Comparison of ENCODE assay signal across 8 cellular contexts in genomic region chr11:67420147-67420645, GRCh38. TPM values are rescaled to one million over a fixed set of nuclear protein-coding genes. Genes with fewer than 3 reads are reported as not detected.
DNase-seq lines count a peak whose midpoint lies in the region; ATAC-seq, FAIRE-seq and TF ChIP-seq lines count a peak whose summit lies in the region.

No MANE protein-coding gene starts in this region.

- peak overlapping the region; percentile 79 for H3K27ac ChIP-seq in CD4-positive, alpha-beta T cell (ENCODE audit: low read depth, low read length)
- no peak overlapping the region for H3K27ac ChIP-seq in OCI-LY7 (ENCODE audit: low read depth, low read length, poor library complexity, severe bottlenecking)
- H3K27ac ChIP-seq in H1 (ENCODE audit: low read depth, low read length) = no peak overlapping the region

- H3K4me3 Mint-ChIP-seq in CD4-positive, alpha-beta T cell = peak overlapping the region; percentile 90

- CTCF ChIA-PET in CD4-positive, alpha-beta T cell (lab: Charles Lee) = interaction anchor here (1.2 to 6.0 kb wide), 5 partner anchors 13 to 69 kb away, joined by 3 to 46 read pairs (median 4); partner anchors contain the start of genes PPP1CA, PTPRCAP and TBC1D10C
- CTCF ChIA-PET in OCI-LY7 (lab: Charles Lee; ENCODE audit: unreplicated experiment) = interaction anchor here (0.6 kb wide), 2 partner anchors 13 to 210 kb away, joined by 3 read pairs; no protein-coding TSS in a partner anchor
- CTCF ChIA-PET in H1 (lab: Charles Lee; ENCODE audit: partially characterized antibody) = interaction anchor here (0.6 to 2.4 kb wide), 5 partner anchors 13 to 388 kb away, joined by 3 to 13 read pairs (median 3); partner anchors contain the start of genes PPP1CA and TBC1D10C

- H3K36me3 ChIP-seq in OCI-LY7 (ENCODE audit: insufficient read depth, low read length) (no peaks in the 10 kb centered on the region), H1 (ENCODE audit: control insufficient read depth in 2 of 4, insufficient read depth in 4 of 4, low read length in 3 of 4) (no peaks in the 10 kb centered on the region)

- TF ChIP-seq CTCF in CD4-positive, alpha-beta T cell (IDR thresholded peaks at IDR 0.05) = no peak
- TF ChIP-seq CTCF in OCI-LY7 (conservative IDR thresholded peaks at IDR 0.05; ENCODE audit: low read length) (no peak), H1 (IDR thresholded peaks at IDR 0.05; ENCODE audit: control extremely low read depth in 1 of 3, insufficient read depth in 1 of 3, low read depth in 1 of 3, low read length in 3 of 3) (no peak), omental fat pad (IDR thresholded peaks at IDR 0.05) (no peak)

- no peak overlapping the region for H2AFZ ChIP-seq in OCI-LY7 (ENCODE audit: low read length)
- no peak overlapping the region for H2AFZ ChIP-seq in H1 (ENCODE audit: low read length)

- H4K8ac ChIP-seq in H1 (ENCODE audit: extremely low read depth, insufficient read depth, low read length) = peak overlapping the region; percentile 3; the same call in 1 of the 2 replicates

- H3K9me3 ChIP-seq in CD4-positive, alpha-beta T cell (ENCODE audit: control insufficient read depth, low read length) = no peaks in the 10 kb centered on the region
- H3K9me3 ChIP-seq in OCI-LY7 (ENCODE audit: low read length) = no peaks in the 10 kb centered on the region
- no peaks in the 10 kb centered on the region for H3K9me3 ChIP-seq in H1 (ENCODE audit: insufficient read depth in 2 of 2, low read depth in 1 of 2, low read length in 1 of 2)

- H3K4me1 Mint-ChIP-seq in CD4-positive, alpha-beta T cell (ENCODE audit: low read depth) = peaks cover 58% of the 10 kb centered on the region

- no peak for FAIRE-seq in H1 (lab: Jason Lieb, UNC)

- H2BK5ac ChIP-seq in H1 (ENCODE audit: low read depth, low read length) = no peak overlapping the region

- no peak for TF ChIP-seq RAD21 in H1 (IDR thresholded peaks at IDR 0.05 in 1 of 2, conservative IDR thresholded peaks at IDR 0.05 in 1 of 2; ENCODE audit: low read depth in 2 of 2, low read length in 2 of 2)

- no peak overlapping the region for H3K14ac ChIP-seq in H1 (ENCODE audit: insufficient read length)

- H3K4me1 ChIP-seq in OCI-LY7 (ENCODE audit: insufficient read depth, low read length, poor library complexity, severe bottlenecking) (peaks cover 50% of the 10 kb centered on the region), H1 (replicated peaks in 1 of 4; ENCODE audit: control insufficient read depth in 3 of 4, insufficient read depth in 4 of 4, low read length in 3 of 4) (peaks cover 4 to 15% (median 10%) of the 10 kb centered on the region in 4 experiments)

- WGBS in H1 (ENCODE audit: extremely low coverage in 1 of 2, insufficient coverage in 1 of 2, insufficient read length in 1 of 2, insufficient replicate concordance in 2 of 2, low coverage in 1 of 2, low lambda C conversion rate in 2 of 2, missing lambda C conversion rate in 1 of 2), 2 experiments = 57% methylated on average over 12 of the region's 15 CpGs; no CpG with 5 or more reads in 1 of the 2 experiments

- no peaks in the 10 kb centered on the region for H3K27me3 ChIP-seq in CD4-positive, alpha-beta T cell (ENCODE audit: control insufficient read depth, insufficient read depth, low read length)
- peaks cover 0 to 8% (median 5%) of the 10 kb centered on the region in 4 experiments; a peak in 4 of 7 replicates for H3K27me3 ChIP-seq in H1 (replicated peaks in 1 of 4; ENCODE audit: control insufficient read depth in 3 of 4, extremely low read depth in 1 of 4, insufficient read depth in 3 of 4, low read length in 3 of 4)

- no peaks in the 10 kb centered on the region for H4K20me1 ChIP-seq in OCI-LY7 (ENCODE audit: insufficient read depth, low read length)
- H4K20me1 ChIP-seq in H1 (replicated peaks in 1 of 2; ENCODE audit: control insufficient read depth in 1 of 2, insufficient read depth in 2 of 2, low read length in 2 of 2) = peaks cover 0 to 3% of the 10 kb centered on the region in 2 experiments

- no peaks in the 10 kb centered on the region for H3K27me3 Mint-ChIP-seq in CD4-positive, alpha-beta T cell

- ATAC-seq in CD4-positive, alpha-beta T cell (ENCODE audit: poor library complexity) = no peak
- ATAC-seq in omental fat pad (ENCODE audit: low FRiP score) = peak; percentile 8
- ATAC-seq in HG03159 (IDR thresholded peaks at IDR 0.05; ENCODE audit: unreplicated experiment) = no peak
- ATAC-seq in GM21390 (IDR thresholded peaks at IDR 0.05; ENCODE audit: unreplicated experiment) = no peak

- H2BK15ac ChIP-seq in H1 (ENCODE audit: low read length) = no peak overlapping the region

- peak overlapping the region in 3 of 4 experiments; percentile 20 to 52 (median 47); a peak in 3 of 7 replicates for H3K9ac ChIP-seq in H1 (replicated peaks in 1 of 4; ENCODE audit: extremely low read depth in 1 of 4, low read depth in 3 of 4, low read length in 3 of 4)

- in situ Hi-C loops in ACHN (cut with HindIII; ENCODE audit: low pct_ligation_motif_present, low pct_unique_long_range_greater_than_20kb, low sequenced_read_pairs) = no loop called here

- TF ChIP-seq POLR2A in H1 (IDR thresholded peaks at IDR 0.05; ENCODE audit: control extremely low read depth in 1 of 2, low read depth in 2 of 2, low read length in 2 of 2) = no peak

- H3K18ac ChIP-seq in H1 (ENCODE audit: extremely low read depth, low read length) = peak overlapping the region; percentile 19; the same call in 1 of the 2 replicates

- H2AK5ac ChIP-seq in H1 (ENCODE audit: low read depth, low read length) = no peak overlapping the region

- H3K9me2 ChIP-seq in OCI-LY7 (ENCODE audit: insufficient read depth, low read length) = no peaks in the 10 kb centered on the region

- H2BK120ac ChIP-seq in H1 (replicated peaks; ENCODE audit: low read depth, low read length) = no peak overlapping the region

- TF ChIP-seq EP300 in H1 (IDR thresholded peaks at IDR 0.05; ENCODE audit: borderline replicate concordance in 1 of 2, low read depth in 2 of 2, low read length in 2 of 2) = no peak

- peaks cover 4% of the 10 kb centered on the region for H3K36me3 Mint-ChIP-seq in CD4-positive, alpha-beta T cell (ENCODE audit: low read depth)

- no peaks in the 10 kb centered on the region for H3K9me3 Mint-ChIP-seq in CD4-positive, alpha-beta T cell

- DNase-seq in CD4-positive, alpha-beta T cell = no peak
- no peak for DNase-seq in OCI-LY7 (ENCODE audit: low spot score)
- no peak for DNase-seq in H1 (ENCODE audit: low read depth in 1 of 2, low spot score in 2 of 2)
- DNase-seq in omental fat pad (ENCODE audit: low spot score) = no peak
- DNase-seq in ACHN = no peak
- DNase-seq in HPDE6-E6E7 (ENCODE audit: extremely low spot score) = no peak

- no peak overlapping the region for H2BK12ac ChIP-seq in H1 (ENCODE audit: low read depth, low read length)

- POLR2A ChIA-PET in CD4-positive, alpha-beta T cell (lab: Charles Lee) = interaction anchor here (0.9 to 12.5 kb wide), 11 partner anchors 9 to 180 kb away, joined by 3 to 411 read pairs (median 8); partner anchors contain the start of genes AIP, PPP1CA, PTPRCAP and RPS6KB2
- POLR2A ChIA-PET in OCI-LY7 (lab: Charles Lee) = interaction anchor here (0.6 to 2.1 kb wide), 4 partner anchors 13 to 27 kb away, joined by 4 to 15 read pairs (median 6); partner anchors contain the start of genes PPP1CA, PTPRCAP and TBC1D10C
- POLR2A ChIA-PET in H1 (lab: Charles Lee; ENCODE audit: partially characterized antibody) = interaction anchor here (0.9 to 10.2 kb wide), 10 partner anchors 8 to 75 kb away, joined by 3 to 104 read pairs (median 4); partner anchors contain the start of genes CORO1B, PPP1CA, PTPRCAP and RAD9A

- intact Hi-C loops in CD4-positive, alpha-beta T cell (cut with DNase I, micrococcal nuclease) = loop anchor here in 1 of 2 experiments (2.0 kb wide), 2 partner anchors 15 to 67 kb away; partner anchors contain the start of genes POLD4 and TBC1D10C
- intact Hi-C loops in OCI-LY7 (cut with micrococcal nuclease; ENCODE audit: unreplicated experiment) = loop anchor here (5.0 kb wide), 1 partner anchor 87 kb away; the partner anchor contains the start of genes CDK2AP2 and PITPNM1

- no TSS peak for BruUV-seq in OCI-LY7 (replicated peaks; lab: Mats Ljungman, UMichigan)

- H3K4me2 ChIP-seq in OCI-LY7 (ENCODE audit: low read length) (peak overlapping the region; percentile 79), H1 (ENCODE audit: insufficient read depth in 1 of 2, low read depth in 2 of 2, low read length in 2 of 2) (peak overlapping the region; percentile 57 to 83)

- no peak overlapping the region for H2BK20ac ChIP-seq in H1 (ENCODE audit: low read length)

- peak overlapping the region; percentile 68 for H3K4me3 ChIP-seq in OCI-LY7 (ENCODE audit: low read depth, low read length, poor library complexity, severe bottlenecking)
- H3K4me3 ChIP-seq in H1 (ENCODE audit: extremely low read depth in 1 of 4, insufficient read depth in 2 of 4, low read depth in 3 of 4, low read length in 4 of 4) = peak overlapping the region; percentile 32 to 64 (median 36); a peak in 6 of 8 replicates

- no peaks in the 10 kb centered on the region for H3K79me2 ChIP-seq in OCI-LY7 (ENCODE audit: insufficient read depth, low read depth, low read length)
- H3K79me2 ChIP-seq in H1 (ENCODE audit: control insufficient read depth in 1 of 2, insufficient read depth in 2 of 2, low read length in 2 of 2) = no peaks in the 10 kb centered on the region

- H4K5ac ChIP-seq in H1 (ENCODE audit: insufficient read length, low read depth, low read length) = no peak overlapping the region

- no peak overlapping the region for H3K23ac ChIP-seq in H1 (ENCODE audit: insufficient read length)

- peak overlapping the region; percentile 94 for H3K27ac Mint-ChIP-seq in CD4-positive, alpha-beta T cell

- H3K4ac ChIP-seq in H1 (replicated peaks; ENCODE audit: insufficient read length, low read depth, low read length) = no peak overlapping the region

- H3K79me1 ChIP-seq in H1 (ENCODE audit: low read depth, low read length) = no peaks in the 10 kb centered on the region

- peak overlapping the region; percentile 75 for H3K56ac ChIP-seq in H1 (replicated peaks; ENCODE audit: insufficient read length, low read depth, low read length)

- peaks cover 11% of the 10 kb centered on the region; the same call in 1 of the 2 replicates for H3K23me2 ChIP-seq in H1 (ENCODE audit: low read depth, low read length)

- peak overlapping the region; percentile 65 for H4K91ac ChIP-seq in H1 (replicated peaks; ENCODE audit: insufficient read length, low read length)

RNA-seq across cellular contexts. Expression of gene CARNS1, which starts 4.7 kb away (rescaled TPM):
- total RNA-seq in CD4-positive, alpha-beta T cell = 1 to 10 TPM; 9.9 to 10.0 TPM
- 0.06 and 0.15 TPM in 2 replicates for total RNA-seq in OCI-LY7 (2014; rRNA removed; shearing (Covaris generic))
- total RNA-seq in OCI-LY7 (2022) = 0.21 and 0.41 TPM in 2 replicates
- total RNA-seq in H1 (2021; fragmentation: NEBNext Ultra II Directional; extraction: Animal tissue kit (Norgen Biotek cat#: 25700)) = 0.61 and 1.1 TPM in 2 replicates
- 0.82 and 0.96 TPM in 2 replicates for polyA plus RNA-seq in H1 (2011; rRNA removed)
- 1.1 TPM for polyA plus RNA-seq in H1 (2011; cell fraction: cytosol; rRNA removed)
- 5.7 TPM for polyA plus RNA-seq in H1 (2011; cell fraction: nucleus; rRNA removed)
- 0.72 to 2.2 TPM (median 1.1 TPM) in 4 replicates for polyA plus RNA-seq in H1 (2012, experiment 1 of 2)
- polyA plus RNA-seq in H1 (2012, experiment 2 of 2) = 0.47 TPM
- polyA plus RNA-seq in H1 (2013, experiment 1 of 2) = 0.51 TPM
- polyA plus RNA-seq in H1 (2013, experiment 2 of 2) = 0.31 TPM
- polyA minus RNA-seq in H1 (2011; rRNA and poly(A)+ RNA removed) = 0.47 and 0.54 TPM in 2 replicates
- 0.22 TPM for polyA minus RNA-seq in H1 (2011; cell fraction: cytosol; rRNA and poly(A)+ RNA removed)
- polyA minus RNA-seq in H1 (2011; cell fraction: nucleus; rRNA and poly(A)+ RNA removed) = 1.4 TPM
- total RNA-seq in omental fat pad = 10 to 100 TPM in 1 of 4 donors, 1 to 10 TPM in 2, under 1 TPM in 1; 0.47 to 42.6 (median 7.5) TPM

RNA-seq across cellular contexts. Expression of gene RPS6KB2, which starts 8.1 kb away (rescaled TPM):
- 10 to 100 TPM; 69.3 to 72.0 TPM for total RNA-seq in CD4-positive, alpha-beta T cell
- total RNA-seq in OCI-LY7 (2014; rRNA removed; shearing (Covaris generic)) = 51.1 and 69.4 TPM in 2 replicates
- total RNA-seq in OCI-LY7 (2022) (48.3 and 54.9 TPM in 2 replicates), omental fat pad (10 to 100 TPM; 27.4 to 45.0 (median 30.7) TPM)
- total RNA-seq in H1 (2021; fragmentation: NEBNext Ultra II Directional; extraction: Animal tissue kit (Norgen Biotek cat#: 25700)) = 41.0 and 43.9 TPM in 2 replicates
- 47.1 and 58.6 TPM in 2 replicates for polyA plus RNA-seq in H1 (2011; rRNA removed)
- polyA plus RNA-seq in H1 (2011; cell fraction: cytosol; rRNA removed) = 54.3 TPM
- polyA plus RNA-seq in H1 (2011; cell fraction: nucleus; rRNA removed) = 104 TPM
- 31.6 to 44.5 TPM (median 41.0 TPM) in 4 replicates for polyA plus RNA-seq in H1 (2012, experiment 1 of 2)
- 44.7 TPM for polyA plus RNA-seq in H1 (2012, experiment 2 of 2)
- polyA plus RNA-seq in H1 (2013, experiment 1 of 2) = 27.6 TPM
- 27.9 TPM for polyA plus RNA-seq in H1 (2013, experiment 2 of 2)
- polyA minus RNA-seq in H1 (2011; rRNA and poly(A)+ RNA removed) = 36.3 and 41.7 TPM in 2 replicates
- 30.8 TPM for polyA minus RNA-seq in H1 (2011; cell fraction: cytosol; rRNA and poly(A)+ RNA removed)
- polyA minus RNA-seq in H1 (2011; cell fraction: nucleus; rRNA and poly(A)+ RNA removed) = 44.4 TPM

RNA-seq across cellular contexts. Expression of gene TBC1D10C, which starts 16.3 kb away (rescaled TPM):
- 100 to 1,000 TPM; 205 to 212 TPM for total RNA-seq in CD4-positive, alpha-beta T cell
- 105 and 124 TPM in 2 replicates for total RNA-seq in OCI-LY7 (2014; rRNA removed; shearing (Covaris generic))
- total RNA-seq in OCI-LY7 (2022) (108 and 117 TPM in 2 replicates), omental fat pad (1 to 10 TPM; 1.6 to 7.1 (median 3.4) TPM)
- 0.69 TPM in 1 of 2 replicates, not detected in the other for total RNA-seq in H1 (2021; fragmentation: NEBNext Ultra II Directional; extraction: Animal tissue kit (Norgen Biotek cat#: 25700))
- 0.27 and 0.35 TPM in 2 replicates for polyA plus RNA-seq in H1 (2011; rRNA removed)
- polyA plus RNA-seq in H1 (2011; cell fraction: cytosol; rRNA removed) = 0.16 TPM
- polyA plus RNA-seq in H1 (2011; cell fraction: nucleus; rRNA removed) = 1.6 TPM
- 0.11 to 1.00 TPM (median 0.55 TPM) in 4 replicates for polyA plus RNA-seq in H1 (2012, experiment 1 of 2)
- polyA plus RNA-seq in H1 (2012, experiment 2 of 2) = 0.31 TPM
- 0.41 TPM for polyA plus RNA-seq in H1 (2013, experiment 1 of 2)
- polyA plus RNA-seq in H1 (2013, experiment 2 of 2) = 0.46 TPM
- 0.22 and 0.41 TPM in 2 replicates for polyA minus RNA-seq in H1 (2011; rRNA and poly(A)+ RNA removed)
- not detected for polyA minus RNA-seq in H1 (2011; cell fraction: cytosol; rRNA and poly(A)+ RNA removed)
- 0.40 TPM for polyA minus RNA-seq in H1 (2011; cell fraction: nucleus; rRNA and poly(A)+ RNA removed)

RNA-seq across cellular contexts. Expression of gene PTPRCAP, which starts 17.3 kb away (rescaled TPM):
- 100 to 1,000 TPM; 129 to 134 TPM for total RNA-seq in CD4-positive, alpha-beta T cell
- total RNA-seq in OCI-LY7 (2014; rRNA removed; shearing (Covaris generic)) = 175 and 212 TPM in 2 replicates
- total RNA-seq in OCI-LY7 (2022) (101 and 129 TPM in 2 replicates), omental fat pad (1 to 10 TPM; 5.5 to 6.7 (median 6.3) TPM)
- total RNA-seq in H1 (2021; fragmentation: NEBNext Ultra II Directional; extraction: Animal tissue kit (Norgen Biotek cat#: 25700)) = 0.78 and 1.4 TPM in 2 replicates
- 6.7 and 9.5 TPM in 2 replicates for polyA plus RNA-seq in H1 (2011; rRNA removed)
- 6.7 TPM for polyA plus RNA-seq in H1 (2011; cell fraction: cytosol; rRNA removed)
- polyA plus RNA-seq in H1 (2011; cell fraction: nucleus; rRNA removed) = 39.1 TPM
- 3.0 to 3.5 TPM (median 3.2 TPM) in 4 replicates for polyA plus RNA-seq in H1 (2012, experiment 1 of 2)
- polyA plus RNA-seq in H1 (2012, experiment 2 of 2) = 1.9 TPM
- 1.2 TPM for polyA plus RNA-seq in H1 (2013, experiment 1 of 2)
- polyA plus RNA-seq in H1 (2013, experiment 2 of 2) = 0.85 TPM
- polyA minus RNA-seq in H1 (2011; rRNA and poly(A)+ RNA removed) = 0.28 and 0.44 TPM in 2 replicates
- 2.3 TPM for polyA minus RNA-seq in H1 (2011; cell fraction: cytosol; rRNA and poly(A)+ RNA removed)
- 5.0 TPM for polyA minus RNA-seq in H1 (2011; cell fraction: nucleus; rRNA and poly(A)+ RNA removed)

RNA-seq across cellular contexts. Expression of gene PPP1CA, which starts 18.5 kb away (rescaled TPM):
- 10 to 100 TPM; 42.0 to 45.5 TPM for total RNA-seq in CD4-positive, alpha-beta T cell
- 248 and 311 TPM in 2 replicates for total RNA-seq in OCI-LY7 (2014; rRNA removed; shearing (Covaris generic))
- 210 and 219 TPM in 2 replicates for total RNA-seq in OCI-LY7 (2022)
- total RNA-seq in H1 (2021; fragmentation: NEBNext Ultra II Directional; extraction: Animal tissue kit (Norgen Biotek cat#: 25700)) = 198 and 210 TPM in 2 replicates
- polyA plus RNA-seq in H1 (2011; rRNA removed) = 359 and 430 TPM in 2 replicates
- 274 TPM for polyA plus RNA-seq in H1 (2011; cell fraction: cytosol; rRNA removed)
- polyA plus RNA-seq in H1 (2011; cell fraction: nucleus; rRNA removed) = 218 TPM
- polyA plus RNA-seq in H1 (2012, experiment 1 of 2) = 139 to 201 TPM (median 197 TPM) in 4 replicates
- 283 TPM for polyA plus RNA-seq in H1 (2012, experiment 2 of 2)
- polyA plus RNA-seq in H1 (2013, experiment 1 of 2) = 157 TPM
- polyA plus RNA-seq in H1 (2013, experiment 2 of 2) = 156 TPM
- polyA minus RNA-seq in H1 (2011; rRNA and poly(A)+ RNA removed) = 140 and 166 TPM in 2 replicates
- polyA minus RNA-seq in H1 (2011; cell fraction: cytosol; rRNA and poly(A)+ RNA removed) = 98.8 TPM
- 65.8 TPM for polyA minus RNA-seq in H1 (2011; cell fraction: nucleus; rRNA and poly(A)+ RNA removed)
- 100 to 1,000 TPM in 2 of 4 donors, 10 to 100 TPM in 2; 91.9 to 110 (median 97.6) TPM for total RNA-seq in omental fat pad

Comparison
In these comparisons a context has a peak if more than half of its experiments do, and no peak if none do; other contexts are left out.
1. RNA of gene TBC1D10C, which starts 16.3 kb away (total RNA-seq): 205 to 212 TPM in CD4-positive, alpha-beta T cell and 105 to 124 TPM in OCI-LY7; 1.6 to 7.1 TPM in omental fat pad and 0.69 TPM in H1; every median in the first group is over 10 times any median in the second.